In genomic region chr9:126052791-126053190, GRCh38 we compare ENCODE assay signal across 31 cellular contexts.
"Had no signal": no experiment of that assay in that cellular context is flagged by ENCODE, and none has a peak within 500 bp of the region (broad histone marks: within the 10 kb centered on the region; RNA-seq: fewer than 3 reads in every experiment).

No MANE protein-coding gene starts in this region.

- H3K27me3 ChIP-seq: Peyer's patch had no signal

- H3K4me3 ChIP-seq: adrenal gland, body of pancreas, Peyer's patch had no signal

- H3K36me3 Mint-ChIP-seq: activated CD8-positive, alpha-beta memory T cell treated with anti-CD3 and anti-CD28 coated beads, Interleukin-2, amount 10 ng/mL, durations not matched to agents 7 days and 5 days; activated naive CD4-positive, alpha-beta T cell treated with anti-CD3 and anti-CD28 coated beads, Interleukin-2, amount 50 U/mL, for 72 hours had no signal

- H3K4me1 Mint-ChIP-seq: activated CD4-positive, alpha-beta memory T cell treated with anti-CD3 and anti-CD28 coated beads, Interleukin-2, amount 10 ng/mL, durations not matched to agents 7 days and 5 days; activated CD8-positive, alpha-beta memory T cell treated with anti-CD3 and anti-CD28 coated beads, Interleukin-2, amount 10 ng/mL, durations not matched to agents 7 days and 5 days had no signal

- H3K4me3 Mint-ChIP-seq: activated CD4-positive, alpha-beta memory T cell treated with anti-CD3 and anti-CD28 coated beads, Interleukin-2, amount 10 ng/mL, durations not matched to agents 7 days and 5 days; activated CD8-positive, alpha-beta memory T cell treated with anti-CD3 and anti-CD28 coated beads, Interleukin-2, amount 10 ng/mL, durations not matched to agents 7 days and 5 days; activated naive CD4-positive, alpha-beta T cell treated with anti-CD3 and anti-CD28 coated beads for 36 hours; IgD-negative memory B cell had no signal

- H3K36me3 ChIP-seq: adrenal gland, Peyer's patch, WERI-Rb-1 had no signal

- ATAC-seq: activated CD8-positive, alpha-beta memory T cell treated with anti-CD3 and anti-CD28 coated beads, Interleukin-2, amount 10 ng/mL, durations not matched to agents 7 days and 5 days; activated naive CD4-positive, alpha-beta T cell treated with anti-CD3 and anti-CD28 coated beads, Interleukin-2, amount 50 U/mL, for 72 hours; body of pancreas; PC-3; Right ventricle myocardium inferior had no signal

- H3K9me3 Mint-ChIP-seq: activated CD4-positive, alpha-beta memory T cell treated with anti-CD3 and anti-CD28 coated beads, Interleukin-2, amount 10 ng/mL, durations not matched to agents 7 days and 5 days; activated naive CD4-positive, alpha-beta T cell treated with anti-CD3 and anti-CD28 coated beads for 36 hours; activated naive CD4-positive, alpha-beta T cell treated with anti-CD3 and anti-CD28 coated beads, Interleukin-2, amount 50 U/mL, for 72 hours; IgD-negative memory B cell had no signal

- H3K27ac ChIP-seq: adrenal gland, body of pancreas, Peyer's patch, WERI-Rb-1 had no signal

- H3K27ac Mint-ChIP-seq: activated CD4-positive, alpha-beta memory T cell treated with anti-CD3 and anti-CD28 coated beads, Interleukin-2, amount 10 ng/mL, durations not matched to agents 7 days and 5 days; activated CD8-positive, alpha-beta memory T cell treated with anti-CD3 and anti-CD28 coated beads, Interleukin-2, amount 10 ng/mL, durations not matched to agents 7 days and 5 days; activated naive CD4-positive, alpha-beta T cell treated with anti-CD3 and anti-CD28 coated beads for 36 hours; activated naive CD4-positive, alpha-beta T cell treated with anti-CD3 and anti-CD28 coated beads, Interleukin-2, amount 50 U/mL, for 72 hours; IgD-negative memory B cell had no signal

- H3K4me1 ChIP-seq: adrenal gland, body of pancreas, Peyer's patch had no signal

- DNase-seq: activated CD4-positive, alpha-beta memory T cell treated with anti-CD3 and anti-CD28 coated beads, Interleukin-2, amount 10 ng/mL, durations not matched to agents 7 days and 5 days; activated CD4-positive, alpha-beta T cell treated with anti-CD3 and anti-CD28 coated beads for 1 hour; activated CD4-positive, alpha-beta T cell treated with anti-CD3 and anti-CD28 coated beads for 48 hours; activated CD4-positive, CD25-positive, alpha-beta regulatory T cell; activated CD8-positive, alpha-beta memory T cell treated with anti-CD3 and anti-CD28 coated beads for 24 hours; activated CD8-positive, alpha-beta memory T cell treated with anti-CD3 and anti-CD28 coated beads, Interleukin-2, amount 10 ng/mL, durations not matched to agents 7 days and 5 days; activated CD8-positive, alpha-beta memory T cell treated with anti-CD3 and anti-CD28 coated beads, Interleukin-2, amount 50 U/mL, for 48 hours; activated gamma-delta T cell; activated naive CD4-positive, alpha-beta T cell treated with anti-CD3 and anti-CD28 coated beads for 36 hours; activated T-cell treated with anti-CD3 and anti-CD28 coated beads, Interleukin-2, amount 50 U/mL, for 48 hours; adrenal gland; body of pancreas; Karpas-422; KBM-7; NCI-H1105; NCI-H1417 treated with DMSO at 0.1 percent for 48 hours; NCI-H1694 treated with DMSO at 0.1 percent for 48 hours; NCI-H2029; NCI-H345; NCI-H524 treated with DMSO at 0.1 percent for 48 hours; PC-3; Peyer's patch; RPMI8226; SW 1271; T-helper 1 cell; T-helper 2 cell; T-helper 9 cell; WERI-Rb-1 had no signal

- H3K9me3 ChIP-seq: adrenal gland, body of pancreas, Peyer's patch had no signal
